ENCODE assay signal across 8 cellular contexts in genomic region chr16:17469011-17469741, GRCh38. TPM values are rescaled to one million over a fixed set of nuclear protein-coding genes. Genes with fewer than 3 reads are reported as not detected.
DNase-seq lines count a peak whose midpoint lies in the region; ATAC-seq, FAIRE-seq and TF ChIP-seq lines count a peak whose summit lies in the region.

No MANE protein-coding gene starts in this region.

- no peaks in the 10 kb centered on the region for H3K9me3 Mint-ChIP-seq in activated naive CD4-positive, alpha-beta T cell treated with anti-CD3 and anti-CD28 coated beads, Interleukin-2, amount 50 U/mL, for 24 hours

- peak overlapping the region; percentile 65 for H3K4me3 ChIP-seq in astrocyte of the cerebellum (ENCODE audit: low read depth, low read length)
- peak overlapping the region; percentile 58 for H3K4me3 ChIP-seq in lung

- TF ChIP-seq CTCF in astrocyte of the cerebellum (IDR thresholded peaks at IDR 0.05; ENCODE audit: low read depth, low read length, missing control alignments) (no peak), lung (IDR thresholded peaks at IDR 0.05; ENCODE audit: control extremely low read depth, extremely low read depth) (no peak), RWPE1 (conservative IDR thresholded peaks at IDR 0.05; ENCODE audit: low read depth) (no peak)

- in situ Hi-C loops in astrocyte of the cerebellum (cut with HindIII; ENCODE audit: low sequenced_read_pairs), result no loop called here

- H3K27me3 ChIP-seq in lung (ENCODE audit: control insufficient read depth, insufficient read depth), result no peaks in the 10 kb centered on the region

- 41 to 43% methylated on average over 18 of the region's 18 CpGs for WGBS in lung, 2 donors

- peaks cover 2% of the 10 kb centered on the region for H3K36me3 Mint-ChIP-seq in activated naive CD4-positive, alpha-beta T cell treated with anti-CD3 and anti-CD28 coated beads, Interleukin-2, amount 50 U/mL, for 24 hours

- no peaks in the 10 kb centered on the region for H3K27me3 Mint-ChIP-seq in activated naive CD4-positive, alpha-beta T cell treated with anti-CD3 and anti-CD28 coated beads, Interleukin-2, amount 50 U/mL, for 24 hours

- DNase-seq in activated naive CD4-positive, alpha-beta T cell treated with Interleukin-2 at 50 U/mL for 16 hours, result no peak
- DNase-seq in astrocyte of the cerebellum (ENCODE audit: low read depth) (peak; percentile 28), lung (ENCODE audit: low spot score) (no peak), urothelium cell line (ENCODE audit: low spot score) (peak; percentile 34), RWPE1 (ENCODE audit: low spot score) (no peak), Ammon's horn (ENCODE audit: low spot score) (no peak)

- ATAC-seq in lung (ENCODE audit: insufficient read depth, low FRiP score) (no peak), HG03469 (IDR thresholded peaks at IDR 0.05; ENCODE audit: unreplicated experiment) (no peak)

- H3K9me3 ChIP-seq in lung (ENCODE audit: control insufficient read depth in 2 of 2, insufficient read depth in 1 of 2, low read length in 1 of 2), result no peaks in the 10 kb centered on the region

- CTCF ChIA-PET in RWPE1 (lab: Yijun Ruan, JAX), result interaction anchor here (0.6 to 0.7 kb wide), 2 partner anchors 241 to 555 kb away, joined by 3 to 4 read pairs; no protein-coding TSS in a partner anchor

- H3K27ac Mint-ChIP-seq in activated naive CD4-positive, alpha-beta T cell treated with anti-CD3 and anti-CD28 coated beads, Interleukin-2, amount 50 U/mL, for 24 hours, result peak overlapping the region; percentile 85

- POLR2A ChIA-PET in RWPE1 (lab: Yijun Ruan, JAX; ENCODE audit: low non-redundant PET), result no interaction called here

- peak overlapping the region; percentile 91 for H3K4me3 Mint-ChIP-seq in activated naive CD4-positive, alpha-beta T cell treated with anti-CD3 and anti-CD28 coated beads, Interleukin-2, amount 50 U/mL, for 24 hours

- H3K27ac ChIP-seq in lung (ENCODE audit: low read depth in 1 of 2, low read length in 1 of 2), result peak overlapping the region in 1 of 2 donors; percentile 20
- H3K27ac ChIP-seq in RWPE1, result no peak overlapping the region

- FAIRE-seq in urothelium cell line (lab: Jason Lieb, UNC), result no peak

- peaks cover 54% of the 10 kb centered on the region for H3K4me1 Mint-ChIP-seq in activated naive CD4-positive, alpha-beta T cell treated with anti-CD3 and anti-CD28 coated beads, Interleukin-2, amount 50 U/mL, for 24 hours

- peaks cover 0 to 4% of the 10 kb centered on the region in 2 donors for H3K4me1 ChIP-seq in lung (ENCODE audit: control insufficient read depth in 2 of 2, insufficient read depth in 2 of 2, low read length in 2 of 2)

- no peaks in the 10 kb centered on the region for H3K36me3 ChIP-seq in lung (ENCODE audit: control insufficient read depth in 2 of 2, insufficient read depth in 2 of 2, low read length in 2 of 2)

RNA-seq across cellular contexts. Expression of gene XYLT1, which starts 1.6 kb away (rescaled TPM):
- total RNA-seq in lung, result 10 to 100 TPM; 10.1 to 11.5 TPM
- polyA plus RNA-seq in lung, result 1 to 10 TPM; 1.4 to 3.7 TPM

Comparison
In these comparisons a context has a peak if more than half of its experiments do, and no peak if none do; other contexts are left out.
1. DNase-seq: peak in astrocyte of the cerebellum (single experiment) and urothelium cell line (single experiment); none in activated naive CD4-positive, alpha-beta T cell treated with Interleukin-2 at 50 U/mL for 16 hours (single experiment), lung (single experiment), RWPE1 (single experiment) and Ammon's horn (single experiment).